ENCODE assay signal across 8 cellular contexts in the genomic region with DNA sequence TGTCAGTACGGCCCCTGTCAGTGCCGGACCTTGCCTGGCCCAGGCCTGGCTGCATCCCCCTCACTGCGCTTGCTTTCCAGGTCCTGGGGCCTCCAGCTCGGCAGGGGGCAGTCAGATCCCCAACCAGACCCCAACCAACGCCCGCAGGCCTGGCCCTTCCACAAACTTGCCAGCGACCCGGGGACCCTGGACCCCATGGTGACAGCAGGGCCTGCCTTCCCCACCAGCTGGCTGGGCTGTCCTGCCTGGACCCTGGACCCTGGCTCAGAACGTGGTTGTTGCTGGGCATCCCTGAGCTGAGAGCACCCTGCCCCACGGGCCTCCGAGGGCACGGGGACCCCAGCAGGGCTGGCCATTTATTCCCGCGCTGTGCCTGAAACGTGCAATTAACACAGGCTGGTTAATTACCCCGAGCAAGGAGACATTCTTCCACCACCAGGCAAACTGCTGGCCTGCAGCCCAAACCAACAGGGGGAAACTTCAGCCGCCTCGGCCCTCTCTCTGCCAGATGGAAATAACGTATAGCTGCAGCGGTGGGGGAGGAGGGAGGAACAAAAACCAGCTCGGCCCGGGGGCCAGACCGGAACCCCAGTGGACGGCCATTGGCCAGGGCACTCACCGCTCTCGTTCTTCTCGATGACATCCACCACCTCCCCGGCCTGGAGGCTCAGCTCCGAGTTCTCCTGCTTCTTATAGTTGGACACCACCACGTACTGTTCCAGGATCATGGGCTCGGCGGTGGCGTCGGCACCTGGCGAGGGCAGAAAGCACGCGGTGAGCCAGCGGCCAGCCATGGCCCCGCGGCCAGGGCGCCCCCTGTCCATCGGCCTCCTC.
DNase-seq lines count a peak whose midpoint lies in the region; ATAC-seq, FAIRE-seq and TF ChIP-seq lines count a peak whose summit lies in the region.

No MANE protein-coding gene starts in this region.

- POLR2A ChIA-PET in A673 (lab: Charles Lee; ENCODE audit: low non-redundant PET): no interaction called here

- no peak for FAIRE-seq in pancreas (lab: Jason Lieb, UNC)
- FAIRE-seq in frontal cortex (lab: Jason Lieb, UNC): no peak

- H3K27ac ChIP-seq in A673 (ENCODE audit: low read depth, low read length, poor library complexity, severe bottlenecking): peak overlapping the region; percentile 81
- peak overlapping the region; percentile 57 to 85 (median 78) for H3K27ac ChIP-seq in pancreas

- H3K4me3 ChIP-seq in A673 (ENCODE audit: low read depth, low read length, poor library complexity, severe bottlenecking) (peak overlapping the region; percentile 51), WI38 (ENCODE audit: low read depth, low read length) (peak overlapping the region; percentile 78), pancreas (peak overlapping the region; percentile 14 to 59 (median 39))

- H3K27me3 ChIP-seq in A673 (replicated peaks; ENCODE audit: insufficient read depth, low read depth, low read length, poor library complexity): no peaks in the 10 kb centered on the region
- no peaks in the 10 kb centered on the region for H3K27me3 ChIP-seq in pancreas

- H3K4me1 ChIP-seq in A673 (ENCODE audit: insufficient read depth, low read length, poor library complexity, severe bottlenecking) (peaks cover 27% of the 10 kb centered on the region), pancreas (no peaks in the 10 kb centered on the region)

- H3K9me3 ChIP-seq in A673 (ENCODE audit: low read depth, low read length, poor library complexity, severe bottlenecking): no peaks in the 10 kb centered on the region
- no peaks in the 10 kb centered on the region for H3K9me3 ChIP-seq in pancreas

- DNase-seq in A673 (ENCODE audit: low spot score) (peak; percentile 36), fibroblast of peridontal ligament (ENCODE audit: extremely low read depth) (peak; percentile 31), pancreas (peak in 3 of 6 donors; percentile 39 to 83 (median 67)), frontal cortex (ENCODE audit: low spot score in 2 of 2) (no peak)
- no peak for DNase-seq in activated CD4-positive, CD25-positive, alpha-beta regulatory T cell (lab: John Stamatoyannopoulos, UW)

- BruUV-seq in A673 (replicated peaks; lab: Mats Ljungman, UMichigan): no TSS peak

- CTCF ChIA-PET in A673 (lab: Charles Lee): no interaction called here

- intact Hi-C loops in A673 (cut with micrococcal nuclease; ENCODE audit: unreplicated experiment) (no loop called here), pancreas (cut with DNase I) (no loop called here)

- H3K36me3 ChIP-seq in A673 (ENCODE audit: insufficient read depth, low read length, poor library complexity, severe bottlenecking): peaks cover 25% of the 10 kb centered on the region
- no peaks in the 10 kb centered on the region for H3K36me3 ChIP-seq in pancreas

- TF ChIP-seq CTCF in A673 (conservative IDR thresholded peaks at IDR 0.05; ENCODE audit: low read depth, low read length) (no peak), WI38 (IDR thresholded peaks at IDR 0.05; ENCODE audit: low read depth, low read length) (0 out of 2 replicates have a peak, but pooled peaks have one; percentile 17), pancreas (IDR thresholded peaks at IDR 0.05) (no peak)

- WGBS in pancreas, 2 donors: 56 to 58% methylated on average over 42 of the region's 42 CpGs

- ATAC-seq in GM18508 (IDR thresholded peaks at IDR 0.05; ENCODE audit: insufficient read depth, unreplicated experiment) (peak; percentile 26), HG03095 (IDR thresholded peaks at IDR 0.05; ENCODE audit: unreplicated experiment) (peak; percentile 24), pancreas (peak; percentile 47 to 60 (median 53))

Comparison
In these comparisons a context has a peak if more than half of its experiments do, and no peak if none do; other contexts are left out.
1. DNase-seq: peak in A673 (single experiment) and fibroblast of peridontal ligament (single experiment); none in frontal cortex (0 of 2) and activated CD4-positive, CD25-positive, alpha-beta regulatory T cell (0 of 4).
2. Peak in every context shown above with its lines, with median percentiles within 50 percentile points of each other: H3K4me3 ChIP-seq and ATAC-seq.